ENCODE assay signal across 8 cellular contexts in genomic region chr9:83218411-83219090, GRCh38.
DNase-seq lines count a peak whose midpoint lies in the region; TF ChIP-seq lines count a peak whose summit lies in the region.

No MANE protein-coding gene starts in this region.

- H3K4me3 ChIP-seq in mucosa of stomach (ENCODE audit: low read length) (no peak overlapping the region), thyroid gland (replicated peaks in 1 of 3) (peak overlapping the region in 1 of 3 donors; percentile 51)

- H3K27me3 ChIP-seq in mucosa of stomach (ENCODE audit: control insufficient read depth, insufficient read depth, low read length), result no peaks in the 10 kb centered on the region
- H3K27me3 ChIP-seq in thyroid gland, result no peaks in the 10 kb centered on the region

- H3K36me3 ChIP-seq in mucosa of stomach (ENCODE audit: control insufficient read depth, insufficient read depth, low read length), result no peaks in the 10 kb centered on the region
- no peaks in the 10 kb centered on the region for H3K36me3 ChIP-seq in thyroid gland

- H3K4me1 ChIP-seq in mucosa of stomach (ENCODE audit: control insufficient read depth, insufficient read depth, low read length) (peaks cover 10% of the 10 kb centered on the region), thyroid gland (peaks cover 10 to 22% of the 10 kb centered on the region in 2 donors)

- peaks cover 22% of the 10 kb centered on the region for H3K27me3 Mint-ChIP-seq in T-helper 2 cell treated with Interferon-gamma antibody and Interleukin-4, amounts not matched to agents 5 μg/mL and 100 μg/mL, for 36 hours (ENCODE audit: low read depth)
- peaks cover 3% of the 10 kb centered on the region for H3K27me3 Mint-ChIP-seq in chondrocyte (ENCODE audit: low read depth)

- H3K27ac ChIP-seq in thyroid gland, result peak overlapping the region; percentile 9 to 89 (median 84)

- H3K9me3 ChIP-seq in mucosa of stomach (ENCODE audit: control insufficient read depth, low read length), result no peaks in the 10 kb centered on the region
- H3K9me3 ChIP-seq in thyroid gland, result no peaks in the 10 kb centered on the region

- intact Hi-C loops in thyroid gland (cut with DNase I), result no loop called here

- peak in 1 of 2 donors; percentile 4 for TF ChIP-seq POLR2A in thyroid gland (IDR thresholded peaks at IDR 0.05)

- peaks cover 14% of the 10 kb centered on the region for H3K4me1 Mint-ChIP-seq in T-helper 2 cell treated with Interferon-gamma antibody and Interleukin-4, amounts not matched to agents 5 μg/mL and 100 μg/mL, for 36 hours (ENCODE audit: low read depth)
- H3K4me1 Mint-ChIP-seq in chondrocyte (ENCODE audit: low read depth), result peaks cover 4% of the 10 kb centered on the region

- WGBS in thyroid gland, 2 donors, result 31 to 34% methylated on average over 9 to 11 of the region's 11 CpGs

- peak overlapping the region; percentile 27 for H3K4me3 Mint-ChIP-seq in T-helper 2 cell treated with Interferon-gamma antibody and Interleukin-4, amounts not matched to agents 5 μg/mL and 100 μg/mL, for 36 hours
- peak overlapping the region; percentile 83 for H3K4me3 Mint-ChIP-seq in chondrocyte (ENCODE audit: unreplicated experiment)

- DNase-seq in T-helper 2 cell treated with Interferon-gamma antibody and Interleukin-4, amounts not matched to agents 5 μg/mL and 100 μg/mL, for 36 hours (ENCODE audit: low spot score), result no peak
- DNase-seq in T-helper 2 cell (no peak), chondrocyte (ENCODE audit: low spot score) (no peak), thyroid gland (peak; percentile 78 to 79), Ammon's horn (ENCODE audit: low spot score) (no peak), RKO (ENCODE audit: low spot score) (no peak), NAMALWA (ENCODE audit: low spot score) (no peak)

- no peaks in the 10 kb centered on the region for H3K36me3 Mint-ChIP-seq in T-helper 2 cell treated with Interferon-gamma antibody and Interleukin-4, amounts not matched to agents 5 μg/mL and 100 μg/mL, for 36 hours (ENCODE audit: low read depth)
- H3K36me3 Mint-ChIP-seq in chondrocyte (ENCODE audit: low read depth), result peaks cover 2% of the 10 kb centered on the region

- H3K27ac Mint-ChIP-seq in T-helper 2 cell treated with Interferon-gamma antibody and Interleukin-4, amounts not matched to agents 5 μg/mL and 100 μg/mL, for 36 hours, result no peak overlapping the region
- no peak overlapping the region for H3K27ac Mint-ChIP-seq in chondrocyte (ENCODE audit: unreplicated experiment)

- no peak for TF ChIP-seq CTCF in chondrocyte (IDR thresholded peaks at IDR 0.05)
- no peak for TF ChIP-seq CTCF in thyroid gland (IDR thresholded peaks at IDR 0.05)

- peak overlapping the region; percentile 34 for H3K9ac ChIP-seq in mucosa of stomach (ENCODE audit: low read length)

- H3K9me3 Mint-ChIP-seq in T-helper 2 cell treated with Interferon-gamma antibody and Interleukin-4, amounts not matched to agents 5 μg/mL and 100 μg/mL, for 36 hours, result no peaks in the 10 kb centered on the region
- H3K9me3 Mint-ChIP-seq in chondrocyte (ENCODE audit: low read depth), result no peaks in the 10 kb centered on the region

Comparison
In these comparisons a context has a peak if more than half of its experiments do, and no peak if none do; other contexts are left out.
1. DNase-seq: peak in thyroid gland (2 of 2); none in T-helper 2 cell treated with Interferon-gamma antibody and Interleukin-4, amounts not matched to agents 5 μg/mL and 100 μg/mL, for 36 hours (single experiment), T-helper 2 cell (0 of 5), chondrocyte (single experiment), Ammon's horn (single experiment), RKO (single experiment) and NAMALWA (single experiment).